In genomic region chrX:2693123-2693438, GRCh38 we compare ENCODE assay signal across 10 cellular contexts. TPM values are rescaled to one million over a fixed set of nuclear protein-coding genes. Genes with fewer than 3 reads are reported as not detected.
DNase-seq lines count a peak whose midpoint lies in the region; ATAC-seq, FAIRE-seq and TF ChIP-seq lines count a peak whose summit lies in the region.
"Had no signal": no experiment of that assay in that cellular context is flagged by ENCODE, and none has a peak within 500 bp of the region (broad histone marks: within the 10 kb centered on the region; RNA-seq: fewer than 3 reads in every experiment).

No MANE protein-coding gene starts in this region.

- no peak for TF ChIP-seq CTCF in LNCaP clone FGC (IDR thresholded peaks at IDR 0.05; ENCODE audit: control insufficient read depth, extremely low read depth, insufficient read depth)
- TF ChIP-seq CTCF in coronary artery (IDR thresholded peaks at IDR 0.05), result no peak
- TF ChIP-seq CTCF in osteoblast (IDR thresholded peaks at IDR 0.05; ENCODE audit: extremely low read depth, low read depth, low read length), result no peak

- H3K4me1 ChIP-seq in BLaER1 treated with 17β-estradiol and CSF1 and Interleukin-3, amounts not matched to agents 10 nM and 100 nM, result peaks cover 46 to 67% (median 59%) of the 10 kb centered on the region in 10 experiments
- peaks cover 41% of the 10 kb centered on the region for H3K4me1 ChIP-seq in osteoblast (ENCODE audit: insufficient read depth, low read length)
- H3K4me1 ChIP-seq in small intestine (ENCODE audit: control insufficient read depth in 2 of 2, insufficient read depth in 1 of 2, low read depth in 1 of 2, low read length in 1 of 2), result peaks cover 6 to 20% of the 10 kb centered on the region in 2 donors

- H3K27ac ChIP-seq in BLaER1 treated with 17β-estradiol and CSF1 and Interleukin-3, amounts not matched to agents 10 nM and 100 nM, result peak overlapping the region; percentile 86 to 97 (median 94); a peak in 21 of 22 replicates
- H3K27ac ChIP-seq in coronary artery, result peak overlapping the region; percentile 54 to 80
- H3K27ac ChIP-seq in osteoblast (ENCODE audit: low read depth, low read length), result peak overlapping the region; percentile 81
- H3K27ac ChIP-seq in small intestine (ENCODE audit: low read depth in 1 of 2, low read length in 1 of 2), result no peak overlapping the region

- peaks cover 13 to 46% (median 26%) of the 10 kb centered on the region in 11 experiments; a peak in 18 of 22 replicates for H4K20me1 ChIP-seq in BLaER1 treated with 17β-estradiol and CSF1 and Interleukin-3, amounts not matched to agents 10 nM and 100 nM
- peaks cover 28% of the 10 kb centered on the region for H4K20me1 ChIP-seq in osteoblast (ENCODE audit: insufficient read depth, low read length)

- FAIRE-seq in small intestine (lab: Jason Lieb, UNC), result no peak

- peak overlapping the region; percentile 85 to 98 (median 96) for H3K4me3 ChIP-seq in BLaER1 treated with 17β-estradiol and CSF1 and Interleukin-3, amounts not matched to agents 10 nM and 100 nM
- peak overlapping the region; percentile 83 for H3K4me3 ChIP-seq in LNCaP clone FGC (ENCODE audit: low read depth, low read length)
- H3K4me3 ChIP-seq in coronary artery, result peak overlapping the region; percentile 90
- peak overlapping the region; percentile 90 for H3K4me3 ChIP-seq in osteoblast (ENCODE audit: insufficient read depth, low read length)
- peak overlapping the region in 1 of 2 donors; percentile 91 for H3K4me3 ChIP-seq in small intestine (ENCODE audit: low read depth in 1 of 2, low read length in 2 of 2)

- no peak for ATAC-seq in HG03280 (IDR thresholded peaks at IDR 0.05; ENCODE audit: unreplicated experiment)
- no peak for ATAC-seq in HG03469 (IDR thresholded peaks at IDR 0.05; ENCODE audit: unreplicated experiment)

- H3K27me3 ChIP-seq in BLaER1 treated with 17β-estradiol and CSF1 and Interleukin-3, amounts not matched to agents 10 nM and 100 nM, result no peaks in the 10 kb centered on the region
- H3K27me3 ChIP-seq in osteoblast (ENCODE audit: insufficient read depth, low read length) (no peaks in the 10 kb centered on the region), small intestine (ENCODE audit: control insufficient read depth in 2 of 2, insufficient read depth in 2 of 2, low read length in 2 of 2) (no peaks in the 10 kb centered on the region)

- H3K4me2 ChIP-seq in BLaER1 treated with 17β-estradiol and CSF1 and Interleukin-3, amounts not matched to agents 10 nM and 100 nM, result peak overlapping the region; percentile 89 to 99 (median 96)
- peak overlapping the region; percentile 92 for H3K4me2 ChIP-seq in osteoblast (ENCODE audit: insufficient read depth, low read length)

- no peak overlapping the region for H2AFZ ChIP-seq in osteoblast (ENCODE audit: low read length)

- H3K9me3 ChIP-seq in BLaER1 treated with 17β-estradiol and CSF1 and Interleukin-3, amounts not matched to agents 10 nM and 100 nM (replicated peaks in 1 of 11), result no peaks in the 10 kb centered on the region
- H3K9me3 ChIP-seq in osteoblast (ENCODE audit: low read depth, low read length), result no peaks in the 10 kb centered on the region
- no peaks in the 10 kb centered on the region for H3K9me3 ChIP-seq in small intestine (ENCODE audit: control insufficient read depth, low read depth)
- H3K9me3 ChIP-seq: HAP-1 had no signal

- DNase-seq in LNCaP clone FGC (ENCODE audit: low read depth) (no peak), coronary artery (ENCODE audit: low spot score) (no peak), osteoblast (ENCODE audit: insufficient read length, low spot score, missing footprints) (no peak), NCI-H2171 (lab: John Stamatoyannopoulos, UW) (no peak), small intestine (no peak)
- DNase-seq: aorta had no signal

- peaks cover 55% of the 10 kb centered on the region for H3K79me2 ChIP-seq in osteoblast (ENCODE audit: insufficient read depth, low read length)

- H3K9ac ChIP-seq in BLaER1 treated with 17β-estradiol and CSF1 and Interleukin-3, amounts not matched to agents 10 nM and 100 nM, result peak overlapping the region; percentile 95 to 99 (median 97)

- H3K36me3 ChIP-seq in BLaER1 treated with 17β-estradiol and CSF1 and Interleukin-3, amounts not matched to agents 10 nM and 100 nM, result peaks cover 0 to 7% (median 0%) of the 10 kb centered on the region in 11 experiments; a peak in 6 of 22 replicates
- H3K36me3 ChIP-seq in osteoblast (ENCODE audit: insufficient read depth, low read length) (peaks cover 3% of the 10 kb centered on the region), small intestine (ENCODE audit: control insufficient read depth in 2 of 2, insufficient read depth in 2 of 2, low read length in 2 of 2) (no peaks in the 10 kb centered on the region)

- 17 to 49% (median 34%) methylated on average over 5 of the region's 5 CpGs for WGBS in small intestine, 3 donors

RNA-seq across cellular contexts. Expression of gene CD99, which starts 2.0 kb away (rescaled TPM):
- total RNA-seq in osteoblast, result 331 and 455 TPM in 2 replicates
- 100 to 1,000 TPM; 101 to 307 (median 174) TPM for polyA plus RNA-seq in small intestine

RNA-seq across cellular contexts. Expression of gene XG, which starts 58.8 kb away (rescaled TPM):
- total RNA-seq in osteoblast, result 3.2 and 4.0 TPM in 2 replicates
- polyA plus RNA-seq in small intestine, result under 1 TPM in 1 of 3 donors, not detected in 2; 0.13 TPM

Comparison
In these comparisons a context has a peak if more than half of its experiments do, and no peak if none do; other contexts are left out.
1. H3K27ac ChIP-seq: peak in BLaER1 treated with 17β-estradiol and CSF1 and Interleukin-3, amounts not matched to agents 10 nM and 100 nM (11 of 11), coronary artery (2 of 2) and osteoblast (single experiment); none in small intestine (0 of 2).